In the genomic region with DNA sequence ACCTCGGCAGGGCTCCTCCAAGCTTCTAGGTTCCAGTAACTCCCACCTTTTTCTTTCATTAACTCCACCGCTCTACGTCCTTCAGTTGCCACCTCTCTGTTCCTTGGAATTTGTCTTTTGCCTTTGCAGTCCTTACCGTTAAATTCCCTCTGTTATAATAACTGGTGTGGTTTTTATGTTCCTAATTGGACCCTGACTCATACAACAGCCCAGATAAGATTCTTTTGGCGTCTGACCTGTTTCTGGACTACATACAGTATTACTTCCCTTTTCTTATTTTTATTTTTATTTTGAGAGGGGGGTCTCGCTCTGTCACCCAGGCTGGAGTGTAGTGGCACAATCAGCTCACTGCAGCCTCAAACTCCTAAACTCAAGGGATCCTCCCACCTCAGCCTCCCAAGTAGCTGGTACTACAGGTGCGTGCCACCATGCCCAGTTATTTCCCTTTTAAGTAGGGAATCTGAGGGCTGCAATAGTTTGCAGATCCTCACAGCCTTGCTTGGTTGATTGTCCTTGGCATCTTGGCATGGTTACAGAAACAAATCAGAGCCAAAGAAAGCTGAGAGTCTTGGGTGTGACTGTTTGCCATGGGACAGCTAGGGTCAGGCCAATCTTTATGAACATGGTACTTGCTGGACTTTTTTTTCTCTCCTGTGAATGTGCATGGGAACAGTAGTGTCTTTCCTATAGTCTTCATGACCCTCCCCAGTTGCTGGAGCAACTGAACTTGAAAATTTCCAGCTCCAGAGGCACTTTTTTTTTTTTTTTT, we compare ENCODE assay signal across 21 cellular contexts. TPM values are rescaled to one million over a fixed set of nuclear protein-coding genes. Genes with fewer than 3 reads are reported as not detected.
A peak's percentile ranks its signal among the peaks of the same experiment; 100 is the strongest.
DNase-seq lines count a peak whose midpoint lies in the region; ATAC-seq and TF ChIP-seq lines count a peak whose summit lies in the region.
"Had no signal": no experiment of that assay in that cellular context is flagged by ENCODE, and none has a peak within 500 bp of the region (broad histone marks: within the 10 kb centered on the region; RNA-seq: fewer than 3 reads in every experiment).

No MANE protein-coding gene starts in this region.

- DNase-seq in cardiac septum (ENCODE audit: low spot score) = peak; percentile 26
- DNase-seq in left ventricle myocardium inferior = no peak
- no peak for DNase-seq in PC-3
- DNase-seq in mucosa of descending colon = peak in 1 of 3 donors; percentile 31
- no peak for DNase-seq in chondrocyte (ENCODE audit: low spot score)
- no peak for DNase-seq in activated T-helper 1 cell treated with anti-CD3 and anti-CD28 coated beads, Interleukin-12 subunit alpha, Interleukin-12 subunit beta, Interleukin-2, Interleukin-4 antibody, amounts not matched to agents 30 ng/mL and 10 ng/mL and 1 ng/mL, durations not matched to agents 14 hours and 24 hours and 36 hours (ENCODE audit: low spot score)
- DNase-seq: NCI-H1048 had no signal

- H3K4me2 ChIP-seq in PC-3 (ENCODE audit: low read length) = peak overlapping the region; percentile 78; the same call in 1 of the 2 replicates

- peaks cover 16% of the 10 kb centered on the region for H3K27me3 Mint-ChIP-seq in chondrocyte (ENCODE audit: low read depth)
- H3K27me3 Mint-ChIP-seq in activated T-helper 1 cell treated with anti-CD3 and anti-CD28 coated beads, Interleukin-12 subunit alpha, Interleukin-12 subunit beta, Interleukin-2, Interleukin-4 antibody, amounts not matched to agents 30 ng/mL and 10 ng/mL and 1 ng/mL, durations not matched to agents 14 hours and 24 hours and 36 hours (ENCODE audit: insufficient read depth) = peaks cover 28% of the 10 kb centered on the region

- no peaks in the 10 kb centered on the region for H3K9me3 Mint-ChIP-seq in chondrocyte (ENCODE audit: low read depth)
- H3K9me3 Mint-ChIP-seq in activated T-helper 1 cell treated with anti-CD3 and anti-CD28 coated beads, Interleukin-12 subunit alpha, Interleukin-12 subunit beta, Interleukin-2, Interleukin-4 antibody, amounts not matched to agents 30 ng/mL and 10 ng/mL and 1 ng/mL, durations not matched to agents 14 hours and 24 hours and 36 hours = no peaks in the 10 kb centered on the region
- H3K9me3 Mint-ChIP-seq: activated CD4-positive, alpha-beta T cell treated with anti-CD3 and anti-CD28 coated beads, Interleukin-2, amount 10 ng/mL, durations not matched to agents 24 days and 14 days; activated naive CD4-positive, alpha-beta T cell treated with anti-CD3 and anti-CD28 coated beads, Interleukin-2, amount 10 ng/mL, durations not matched to agents 7 days and 5 days; nephron had no signal

- no peak overlapping the region for H3K27ac Mint-ChIP-seq in chondrocyte (ENCODE audit: unreplicated experiment)
- H3K27ac Mint-ChIP-seq in activated T-helper 1 cell treated with anti-CD3 and anti-CD28 coated beads, Interleukin-12 subunit alpha, Interleukin-12 subunit beta, Interleukin-2, Interleukin-4 antibody, amounts not matched to agents 30 ng/mL and 10 ng/mL and 1 ng/mL, durations not matched to agents 14 hours and 24 hours and 36 hours = no peak overlapping the region
- H3K27ac Mint-ChIP-seq: activated CD4-positive, alpha-beta T cell treated with anti-CD3 and anti-CD28 coated beads, Interleukin-2, amount 10 ng/mL, durations not matched to agents 24 days and 14 days; activated naive CD4-positive, alpha-beta T cell treated with anti-CD3 and anti-CD28 coated beads, Interleukin-2, amount 10 ng/mL, durations not matched to agents 7 days and 5 days; nephron had no signal

- ATAC-seq in PC-3 = peak; percentile 32
- ATAC-seq in mucosa of descending colon = peak; percentile 58
- no peak for ATAC-seq in GM21619 (IDR thresholded peaks at IDR 0.05; ENCODE audit: unreplicated experiment)
- ATAC-seq in GM19023 (IDR thresholded peaks at IDR 0.05; ENCODE audit: unreplicated experiment) = no peak

- no peak overlapping the region for H3K9ac ChIP-seq in PC-3 (ENCODE audit: low read length)

- intact Hi-C loops in cardiac septum (cut with DNase I) (no loop called here), left ventricle myocardium inferior (cut with micrococcal nuclease) (no loop called here), PC-3 (cut with micrococcal nuclease) (no loop called here), mucosa of descending colon (cut with DNase I, micrococcal nuclease) (no loop called here)
- intact Hi-C loops in activated T-helper 1 cell treated with anti-CD3 and anti-CD28 coated beads, Interleukin-12 subunit alpha, Interleukin-12 subunit beta, Interleukin-2, Interleukin-4 antibody, amounts not matched to agents 30 ng/mL and 10 ng/mL and 1 ng/mL, durations not matched to agents 14 hours and 24 hours and 36 hours (cut with micrococcal nuclease) = loop anchor here (2.0 kb wide), 1 partner anchor 46 kb away; a partner anchor contains a TSS

- no peak overlapping the region for H3K4me3 Mint-ChIP-seq in chondrocyte (ENCODE audit: unreplicated experiment)
- H3K4me3 Mint-ChIP-seq in activated T-helper 1 cell treated with anti-CD3 and anti-CD28 coated beads, Interleukin-12 subunit alpha, Interleukin-12 subunit beta, Interleukin-2, Interleukin-4 antibody, amounts not matched to agents 30 ng/mL and 10 ng/mL and 1 ng/mL, durations not matched to agents 14 hours and 24 hours and 36 hours = no peak overlapping the region
- H3K4me3 Mint-ChIP-seq: activated CD4-positive, alpha-beta T cell treated with anti-CD3 and anti-CD28 coated beads, Interleukin-2, amount 10 ng/mL, durations not matched to agents 24 days and 14 days; activated naive CD4-positive, alpha-beta T cell treated with anti-CD3 and anti-CD28 coated beads, Interleukin-2, amount 10 ng/mL, durations not matched to agents 7 days and 5 days; nephron had no signal

- no peak overlapping the region for H3K4me3 ChIP-seq in left ventricle myocardium inferior
- H3K4me3 ChIP-seq in PC-3 (ENCODE audit: low read length) = no peak overlapping the region
- H3K4me3 ChIP-seq in mucosa of descending colon = no peak overlapping the region

- no peaks in the 10 kb centered on the region for H4K20me1 ChIP-seq in PC-3 (ENCODE audit: low read length)

- peaks cover 3% of the 10 kb centered on the region for H3K4me1 Mint-ChIP-seq in chondrocyte (ENCODE audit: low read depth)
- no peaks in the 10 kb centered on the region for H3K4me1 Mint-ChIP-seq in activated T-helper 1 cell treated with anti-CD3 and anti-CD28 coated beads, Interleukin-12 subunit alpha, Interleukin-12 subunit beta, Interleukin-2, Interleukin-4 antibody, amounts not matched to agents 30 ng/mL and 10 ng/mL and 1 ng/mL, durations not matched to agents 14 hours and 24 hours and 36 hours (ENCODE audit: low read depth)
- H3K4me1 Mint-ChIP-seq: nephron had no signal

- no peak overlapping the region for H3K27ac ChIP-seq in left ventricle myocardium inferior (replicated peaks)
- no peak overlapping the region for H3K27ac ChIP-seq in PC-3 (ENCODE audit: low read length)
- H3K27ac ChIP-seq: brain microvascular endothelial cell, stomach had no signal

- H3K36me3 ChIP-seq in left ventricle myocardium inferior (no peaks in the 10 kb centered on the region), PC-3 (ENCODE audit: low read depth, low read length) (no peaks in the 10 kb centered on the region), mucosa of descending colon (ENCODE audit: low read depth) (no peaks in the 10 kb centered on the region)
- H3K36me3 ChIP-seq: brain microvascular endothelial cell, HAP-1, stomach had no signal

- H3K9me2 ChIP-seq in PC-3 (replicated peaks; ENCODE audit: low read length) = no peaks in the 10 kb centered on the region

- H3K4me1 ChIP-seq in left ventricle myocardium inferior = peaks cover 5% of the 10 kb centered on the region
- H3K4me1 ChIP-seq in PC-3 (ENCODE audit: insufficient read depth, low read length) = no peaks in the 10 kb centered on the region
- peaks cover 7% of the 10 kb centered on the region for H3K4me1 ChIP-seq in mucosa of descending colon (ENCODE audit: low read depth)

- no peaks in the 10 kb centered on the region for H3K79me2 ChIP-seq in PC-3 (ENCODE audit: low read length)

- no TSS peak for BruUV-seq in PC-3 (replicated peaks; lab: Mats Ljungman, UMichigan)

- TF ChIP-seq CTCF in left ventricle myocardium inferior (IDR thresholded peaks at IDR 0.05; ENCODE audit: borderline replicate concordance) = no peak
- TF ChIP-seq CTCF in PC-3 (conservative IDR thresholded peaks at IDR 0.05; ENCODE audit: low read depth, low read length) = no peak
- no peak for TF ChIP-seq CTCF in mucosa of descending colon (IDR thresholded peaks at IDR 0.05)
- TF ChIP-seq CTCF in chondrocyte (IDR thresholded peaks at IDR 0.05) = no peak

- POLR2A ChIA-PET in PC-3 (lab: Charles Lee; ENCODE audit: unreplicated experiment) = no interaction called here

- H2AFZ ChIP-seq in PC-3 (ENCODE audit: low read length) = peak overlapping the region; percentile 84; the same call in 1 of the 2 replicates

- H3K36me3 Mint-ChIP-seq in chondrocyte (ENCODE audit: low read depth) = no peaks in the 10 kb centered on the region
- H3K36me3 Mint-ChIP-seq in activated T-helper 1 cell treated with anti-CD3 and anti-CD28 coated beads, Interleukin-12 subunit alpha, Interleukin-12 subunit beta, Interleukin-2, Interleukin-4 antibody, amounts not matched to agents 30 ng/mL and 10 ng/mL and 1 ng/mL, durations not matched to agents 14 hours and 24 hours and 36 hours (ENCODE audit: low read depth) = no peaks in the 10 kb centered on the region
- H3K36me3 Mint-ChIP-seq: activated naive CD4-positive, alpha-beta T cell treated with anti-CD3 and anti-CD28 coated beads, Interleukin-2, amount 10 ng/mL, durations not matched to agents 7 days and 5 days had no signal

- no peaks in the 10 kb centered on the region for H3F3A ChIP-seq in PC-3 (ENCODE audit: low read length, unreplicated experiment)

- H3K9me3 ChIP-seq in left ventricle myocardium inferior (replicated peaks) (no peaks in the 10 kb centered on the region), PC-3 (ENCODE audit: low read length) (no peaks in the 10 kb centered on the region), mucosa of descending colon (no peaks in the 10 kb centered on the region)
- H3K9me3 ChIP-seq: HAP-1, stomach had no signal

- H3K27me3 ChIP-seq in left ventricle myocardium inferior (ENCODE audit: low read depth) (peaks cover 25% of the 10 kb centered on the region), PC-3 (ENCODE audit: low read length) (peaks cover 26% of the 10 kb centered on the region)

- CTCF ChIA-PET in PC-3 (lab: Charles Lee) = interaction anchor here (0.7 kb wide), 1 partner anchor 10 kb away, joined by 7 read pairs; no protein-coding TSS in a partner anchor

RNA-seq across cellular contexts. Expression of a gene that starts 21.9 kb away (rescaled TPM):
- total RNA-seq in cardiac septum = not detected
- 0.08 TPM for total RNA-seq in left ventricle myocardium inferior
- total RNA-seq in PC-3 (2014; rRNA removed) = not detected in 2 replicates
- under 1 TPM in 2 of 3 donors, not detected in 1; 0.05 to 0.23 TPM for total RNA-seq in mucosa of descending colon
- not detected in 3 replicates for total RNA-seq in chondrocyte
- not detected in 2 replicates for total RNA-seq in activated T-helper 1 cell treated with anti-CD3 and anti-CD28 coated beads, Interleukin-12 subunit alpha, Interleukin-12 subunit beta, Interleukin-2, Interleukin-4 antibody, amounts not matched to agents 30 ng/mL and 10 ng/mL and 1 ng/mL, durations not matched to agents 14 hours and 24 hours and 36 hours
- total RNA-seq: activated CD4-positive, alpha-beta T cell treated with anti-CD3 and anti-CD28 coated beads, Interleukin-2, amount 10 ng/mL, durations not matched to agents 24 days and 14 days; dermis blood vessel endothelial cell; esophagus mucosa; glomerular endothelial cell; lung microvascular endothelial cell; stomach; T-helper 2 cell treated with Interferon-gamma antibody and Interleukin-4, amounts not matched to agents 100 ng/mL and 5 ng/mL, for 36 hours had no signal

RNA-seq across cellular contexts. Expression of a gene that starts 31.5 kb away (rescaled TPM):
- total RNA-seq in cardiac septum (not detected), left ventricle myocardium inferior (not detected), PC-3 (2014; rRNA removed) (not detected in 2 replicates), mucosa of descending colon (not detected), chondrocyte (not detected in 3 replicates)
- not detected in 2 replicates for total RNA-seq in activated T-helper 1 cell treated with anti-CD3 and anti-CD28 coated beads, Interleukin-12 subunit alpha, Interleukin-12 subunit beta, Interleukin-2, Interleukin-4 antibody, amounts not matched to agents 30 ng/mL and 10 ng/mL and 1 ng/mL, durations not matched to agents 14 hours and 24 hours and 36 hours
- total RNA-seq: activated CD4-positive, alpha-beta T cell treated with anti-CD3 and anti-CD28 coated beads, Interleukin-2, amount 10 ng/mL, durations not matched to agents 24 days and 14 days; dermis blood vessel endothelial cell; esophagus mucosa; glomerular endothelial cell; lung microvascular endothelial cell; Right ventricle myocardium inferior; stomach; T-helper 2 cell treated with Interferon-gamma antibody and Interleukin-4, amounts not matched to agents 100 ng/mL and 5 ng/mL, for 36 hours had no signal

RNA-seq across cellular contexts. Expression of a gene that starts 36.3 kb away (rescaled TPM):
- 40.4 TPM for total RNA-seq in cardiac septum
- total RNA-seq in left ventricle myocardium inferior = 54.6 TPM
- 85.6 and 103 TPM in 2 replicates for total RNA-seq in PC-3 (2014; rRNA removed)
- total RNA-seq in mucosa of descending colon = 10 to 100 TPM; 32.8 to 47.0 (median 45.0) TPM
- total RNA-seq in chondrocyte = 44.7 to 53.0 TPM (median 49.4 TPM) in 3 replicates
- total RNA-seq in activated T-helper 1 cell treated with anti-CD3 and anti-CD28 coated beads, Interleukin-12 subunit alpha, Interleukin-12 subunit beta, Interleukin-2, Interleukin-4 antibody, amounts not matched to agents 30 ng/mL and 10 ng/mL and 1 ng/mL, durations not matched to agents 14 hours and 24 hours and 36 hours = 95.9 and 97.1 TPM in 2 replicates

RNA-seq across cellular contexts. Expression of a gene that starts 41.1 kb away (rescaled TPM):
- 131 TPM for total RNA-seq in cardiac septum
- 121 TPM for total RNA-seq in left ventricle myocardium inferior
- total RNA-seq in PC-3 (2014; rRNA removed) = 111 and 130 TPM in 2 replicates
- total RNA-seq in mucosa of descending colon = 10 to 100 TPM; 82.0 to 88.8 (median 85.2) TPM
- 79.0 to 116 TPM (median 91.2 TPM) in 3 replicates for total RNA-seq in chondrocyte
- total RNA-seq in activated T-helper 1 cell treated with anti-CD3 and anti-CD28 coated beads, Interleukin-12 subunit alpha, Interleukin-12 subunit beta, Interleukin-2, Interleukin-4 antibody, amounts not matched to agents 30 ng/mL and 10 ng/mL and 1 ng/mL, durations not matched to agents 14 hours and 24 hours and 36 hours = 107 and 111 TPM in 2 replicates

RNA-seq across cellular contexts. Expression of a gene that starts 41.3 kb away (rescaled TPM):
- total RNA-seq in cardiac septum (11.4 TPM), left ventricle myocardium inferior (12.0 TPM), PC-3 (2014; rRNA removed) (46.0 and 48.1 TPM in 2 replicates), mucosa of descending colon (10 to 100 TPM; 27.7 to 34.8 (median 30.0) TPM), chondrocyte (21.8 to 27.9 TPM (median 24.3 TPM) in 3 replicates)
- 89.2 and 105 TPM in 2 replicates for total RNA-seq in activated T-helper 1 cell treated with anti-CD3 and anti-CD28 coated beads, Interleukin-12 subunit alpha, Interleukin-12 subunit beta, Interleukin-2, Interleukin-4 antibody, amounts not matched to agents 30 ng/mL and 10 ng/mL and 1 ng/mL, durations not matched to agents 14 hours and 24 hours and 36 hours

Comparison
In these comparisons a context has a peak if more than half of its experiments do, and no peak if none do; other contexts are left out.
1. ATAC-seq: peak in PC-3 (single experiment) and mucosa of descending colon (single experiment); none in GM21619 (single experiment) and GM19023 (single experiment).